ENCODE assay signal across 8 cellular contexts in genomic region chr1:51519048-51519856, GRCh38. TPM values are rescaled to one million over a fixed set of nuclear protein-coding genes. Genes with fewer than 3 reads are reported as not detected.
A peak's percentile ranks its signal among the peaks of the same experiment; 100 is the strongest.
DNase-seq lines count a peak whose midpoint lies in the region; ATAC-seq and TF ChIP-seq lines count a peak whose summit lies in the region.

TSS of gene EPS15 (minus strand) at chr1:51519266. CDS start at chr1:51519231, 35 bp downstream.

- peak within 1 kb of the TSS; percentile 83 for H3K27ac ChIP-seq in CD4-positive, CD25-positive, alpha-beta regulatory T cell (ENCODE audit: insufficient read depth, low read length, poor library complexity, severe bottlenecking)
- H3K27ac ChIP-seq in endodermal cell (ENCODE audit: low read depth, low read length) (no peak within 1 kb of the TSS), mesendoderm (ENCODE audit: low read depth, low read length) (peak within 1 kb of the TSS; percentile 90)

- peak within 1 kb of the TSS; percentile 97 to 99 (median 98) for H3K27ac Mint-ChIP-seq in CD4-positive, CD25-positive, alpha-beta regulatory T cell
- peak within 1 kb of the TSS; percentile 89 for H3K27ac Mint-ChIP-seq in endodermal cell

- H3K4me2 ChIP-seq in mesendoderm (ENCODE audit: low read length), result peak within 1 kb of the TSS; percentile 99

- no peaks in the 10 kb centered on the region for H3K9me3 ChIP-seq in CD4-positive, CD25-positive, alpha-beta regulatory T cell (ENCODE audit: control insufficient read depth in 2 of 2, low read length in 2 of 2)
- H3K9me3 ChIP-seq in NT2/D1 (ENCODE audit: insufficient read depth, low read length), result no peaks in the 10 kb centered on the region
- no peaks in the 10 kb centered on the region for H3K9me3 ChIP-seq in endodermal cell (ENCODE audit: control insufficient read depth, low read length)

- H3K9ac ChIP-seq in NT2/D1 (ENCODE audit: insufficient read length, low read depth) (peak within 1 kb of the TSS; percentile 88), endodermal cell (ENCODE audit: extremely low read depth, low read length, poor library complexity, severe bottlenecking) (peak within 1 kb of the TSS; percentile 48), mesendoderm (ENCODE audit: low read length) (peak within 1 kb of the TSS; percentile 87)

- H3K36me3 ChIP-seq in CD4-positive, CD25-positive, alpha-beta regulatory T cell (ENCODE audit: control insufficient read depth, insufficient read depth, low read length), result no peaks in the 10 kb centered on the region
- H3K36me3 ChIP-seq in NT2/D1 (ENCODE audit: insufficient read depth, insufficient read length, low read length), result no peaks in the 10 kb centered on the region
- no peaks in the 10 kb centered on the region for H3K36me3 ChIP-seq in endodermal cell (ENCODE audit: control insufficient read depth, insufficient read depth, low read length)
- no peaks in the 10 kb centered on the region for H3K36me3 ChIP-seq in mesendoderm (ENCODE audit: control insufficient read depth, insufficient read depth, low read length)

- peaks cover 58% of the 10 kb centered on the region for H3K4me1 ChIP-seq in CD4-positive, CD25-positive, alpha-beta regulatory T cell (ENCODE audit: control insufficient read depth, insufficient read depth, low read length, poor library complexity, severe bottlenecking)
- no peaks in the 10 kb centered on the region for H3K4me1 ChIP-seq in NT2/D1 (ENCODE audit: insufficient read depth, insufficient read length)
- H3K4me1 ChIP-seq in endodermal cell (ENCODE audit: control insufficient read depth, insufficient read depth, low read length), result no peaks in the 10 kb centered on the region
- H3K4me1 ChIP-seq in mesendoderm (ENCODE audit: control insufficient read depth, low read depth, low read length), result peaks cover 3% of the 10 kb centered on the region

- H3K9me3 Mint-ChIP-seq in CD4-positive, CD25-positive, alpha-beta regulatory T cell, result no peaks in the 10 kb centered on the region
- no peaks in the 10 kb centered on the region for H3K9me3 Mint-ChIP-seq in endodermal cell

- H3K56ac ChIP-seq in mesendoderm (ENCODE audit: low read length), result peak within 1 kb of the TSS; percentile 86

- no peaks in the 10 kb centered on the region for H3K36me3 Mint-ChIP-seq in CD4-positive, CD25-positive, alpha-beta regulatory T cell
- H3K36me3 Mint-ChIP-seq in endodermal cell (ENCODE audit: low read depth), result no peaks in the 10 kb centered on the region

- H2BK15ac ChIP-seq in mesendoderm (replicated peaks; ENCODE audit: low read depth), result no peak within 1 kb of the TSS

- DNase-seq in CD4-positive, CD25-positive, alpha-beta regulatory T cell, result peak; percentile 77 to 85 (median 80)
- DNase-seq in NT2/D1 (ENCODE audit: low read depth, low spot score) (peak; percentile 84), endodermal cell (peak; percentile 96), mesendoderm (peak; percentile 89)
- peak; percentile 63 for DNase-seq in activated CD8-positive, alpha-beta memory T cell treated with anti-CD3 and anti-CD28 coated beads, Interleukin-2, amount 50 U/mL, for 24 hours (ENCODE audit: extremely low read depth)
- peak; percentile 78 for DNase-seq in stimulated activated CD8-positive, alpha-beta memory T cell treated with anti-CD3 and anti-CD28 coated beads, Interleukin-12 subunit alpha, Interleukin-12 subunit beta, amount 100 ng/mL, for 4 hours (ENCODE audit: low read depth)

- no peak within 1 kb of the TSS for H2AK5ac ChIP-seq in mesendoderm (ENCODE audit: low read length)

- no peak within 1 kb of the TSS for H3K23ac ChIP-seq in mesendoderm (ENCODE audit: low read length)

- H3K79me1 ChIP-seq in mesendoderm (ENCODE audit: low read length), result peaks cover 7% of the 10 kb centered on the region

- 0 to 1% methylated on average over 2 to 43 of the region's 56 CpGs for WGBS in endodermal cell (ENCODE audit: insufficient coverage in 1 of 2, insufficient read length in 1 of 2), 2 experiments
- WGBS in mesendoderm (ENCODE audit: extremely low coverage, insufficient coverage, low lambda C conversion rate), result no CpG with 5 or more reads among the region's 56 CpGs

- peak; percentile 75 to 78 for ATAC-seq in CD4-positive, CD25-positive, alpha-beta regulatory T cell (ENCODE audit: low read depth in 2 of 2)
- ATAC-seq in GM19395 (IDR thresholded peaks at IDR 0.05; ENCODE audit: unreplicated experiment) (peak; percentile 51), HG03565 (IDR thresholded peaks at IDR 0.05; ENCODE audit: unreplicated experiment) (peak; percentile 32)

- H3K4me3 ChIP-seq in CD4-positive, CD25-positive, alpha-beta regulatory T cell (ENCODE audit: low read depth, low read length), result peak within 1 kb of the TSS; percentile 95
- H3K4me3 ChIP-seq in NT2/D1 (ENCODE audit: insufficient read length, low read depth), result peak within 1 kb of the TSS; percentile 79
- peak within 1 kb of the TSS; percentile 91 for H3K4me3 ChIP-seq in endodermal cell (ENCODE audit: low read length)
- H3K4me3 ChIP-seq in mesendoderm (ENCODE audit: low read length), result peak within 1 kb of the TSS; percentile 53

- H3K27me3 Mint-ChIP-seq in CD4-positive, CD25-positive, alpha-beta regulatory T cell, result no peaks in the 10 kb centered on the region
- H3K27me3 Mint-ChIP-seq in endodermal cell (ENCODE audit: insufficient read depth), result no peaks in the 10 kb centered on the region

- H3K4me3 Mint-ChIP-seq in CD4-positive, CD25-positive, alpha-beta regulatory T cell, result peak within 1 kb of the TSS; percentile 92 to 99 (median 96)
- peak within 1 kb of the TSS; percentile 92 for H3K4me3 Mint-ChIP-seq in endodermal cell

- peaks cover 18% of the 10 kb centered on the region for H3K79me2 ChIP-seq in mesendoderm (ENCODE audit: control insufficient read depth, insufficient read depth, low read length)

- H3K4ac ChIP-seq in mesendoderm (ENCODE audit: low read depth, low read length), result peak within 1 kb of the TSS; percentile 73

- TF ChIP-seq CTCF in endodermal cell (conservative IDR thresholded peaks at IDR 0.05), result no peak

- H2BK120ac ChIP-seq in mesendoderm (ENCODE audit: low read depth, low read length), result no peak within 1 kb of the TSS

- H2BK5ac ChIP-seq in mesendoderm (ENCODE audit: low read length), result peak within 1 kb of the TSS; percentile 17

- H3K18ac ChIP-seq in mesendoderm (ENCODE audit: low read length), result peak within 1 kb of the TSS; percentile 55

- H4K8ac ChIP-seq in mesendoderm (ENCODE audit: low read depth, low read length), result no peak within 1 kb of the TSS

- H4K5ac ChIP-seq in mesendoderm (ENCODE audit: low read length), result no peak within 1 kb of the TSS

- H3K4me1 Mint-ChIP-seq in CD4-positive, CD25-positive, alpha-beta regulatory T cell, result peaks cover 32 to 61% (median 53%) of the 10 kb centered on the region in 4 donors
- H3K4me1 Mint-ChIP-seq in endodermal cell, result peaks cover 31% of the 10 kb centered on the region

- H3K27me3 ChIP-seq in CD4-positive, CD25-positive, alpha-beta regulatory T cell (ENCODE audit: control insufficient read depth, insufficient read depth, low read length), result no peaks in the 10 kb centered on the region
- no peaks in the 10 kb centered on the region for H3K27me3 ChIP-seq in NT2/D1 (ENCODE audit: insufficient read depth, insufficient read length)
- H3K27me3 ChIP-seq in endodermal cell (ENCODE audit: control insufficient read depth, insufficient read depth, low read length, poor library complexity, severe bottlenecking), result no peaks in the 10 kb centered on the region
- H3K27me3 ChIP-seq in mesendoderm (ENCODE audit: insufficient read depth, low read length, poor library complexity), result no peaks in the 10 kb centered on the region

RNA-seq across cellular contexts. Expression of gene EPS15, which starts in this region (rescaled TPM):
- total RNA-seq in CD4-positive, CD25-positive, alpha-beta regulatory T cell, result 135 TPM
- polyA plus RNA-seq in CD4-positive, CD25-positive, alpha-beta regulatory T cell, result 10 to 100 TPM; 58.5 to 84.1 (median 73.8) TPM
- 10 to 100 TPM; 45.0 to 46.9 TPM for total RNA-seq in endodermal cell
- polyA plus RNA-seq in endodermal cell (2013, experiment 1 of 2), result 34.2 TPM
- 29.3 TPM for polyA plus RNA-seq in endodermal cell (2013, experiment 2 of 2)
- 28.0 TPM for polyA plus RNA-seq in mesendoderm (2013, experiment 1 of 2)
- polyA plus RNA-seq in mesendoderm (2013, experiment 2 of 2), result 29.8 TPM
